ENCODE assay signal across 1 cellular context in genomic region chr3:58562498-58562897, GRCh38.
TF ChIP-seq lines count a peak whose summit lies in the region.

No MANE protein-coding gene starts in this region.

TF ChIP-seq in GM23338, 12 proteins besides CTCF, POLR2A, EP300 and RAD21:
- TF ChIP-seq ETS1 (IDR thresholded peaks at IDR 0.05) = no peak
- no peak for TF ChIP-seq REST (IDR thresholded peaks at IDR 0.05; ENCODE audit: unreplicated experiment)
- no peak for TF ChIP-seq ZNF462 (CRISPR knock-in tag; IDR thresholded peaks at IDR 0.05)
- TF ChIP-seq EZH2 (IDR thresholded peaks at IDR 0.05; ENCODE audit: low read depth, unreplicated experiment) = no peak
- TF ChIP-seq POLR2AphosphoS5 (IDR thresholded peaks at IDR 0.05; ENCODE audit: low read depth) = no peak
- TF ChIP-seq EZH2phosphoT487 (IDR thresholded peaks at IDR 0.05; ENCODE audit: unreplicated experiment) = no peak
- no peak for TF ChIP-seq ZNF331 (CRISPR knock-in tag; IDR thresholded peaks at IDR 0.05; ENCODE audit: low read depth)
- TF ChIP-seq ZNF114 (CRISPR knock-in tag; IDR thresholded peaks at IDR 0.05) = no peak
- no peak for TF ChIP-seq JUNB (IDR thresholded peaks at IDR 0.05; ENCODE audit: unreplicated experiment)
